21 cellular contexts compared by ENCODE assay signal in genomic region chr6:11418290-11418905, GRCh38.
"Had no signal": no experiment of that assay in that cellular context is flagged by ENCODE, and none has a peak within 500 bp of the region (broad histone marks: within the 10 kb centered on the region; RNA-seq: fewer than 3 reads in every experiment).

No MANE protein-coding gene starts in this region.

- H3K9me3 ChIP-seq: adrenal gland, mucosa of descending colon had no signal

- H3K27me3 ChIP-seq: adrenal gland, cardiac muscle cell, foreskin keratinocyte, spleen, tibial nerve had no signal

- DNase-seq: activated CD4-positive, alpha-beta T cell treated with anti-CD3 and anti-CD28 coated beads for 4 hours; activated CD4-positive, alpha-beta T cell treated with anti-CD3 and anti-CD28 coated beads, Interleukin-2, amount 50 U/mL, for 4 hours; activated effector memory CD4-positive, alpha-beta T cell treated with anti-CD3 and anti-CD28 coated beads, Interleukin-2, amount 50 U/mL, for 16 hours; activated naive CD4-positive, alpha-beta T cell treated with anti-CD3 and anti-CD28 coated beads for 36 hours; activated naive CD8-positive, alpha-beta T cell treated with anti-CD3 and anti-CD28 coated beads for 36 hours; adrenal gland; aorta; cortex of kidney; foreskin keratinocyte; islet precursor cell; mesendoderm; mucosa of descending colon; posterior cingulate gyrus; spleen; stimulated activated naive CD4-positive, alpha-beta T cell; T-helper 1 cell had no signal

- H3K27ac ChIP-seq: adrenal gland, cardiac muscle cell, foreskin keratinocyte, spleen had no signal

- ATAC-seq: esophagus mucosa; foreskin keratinocyte; mucosa of descending colon; natural killer cell treated with Interleukin-12 subunit alpha and Interleukin-12 subunit beta and Interleukin-15 and Interleukin-18, amount 100 ng/mL, for 72 hours had no signal

- H3K36me3 ChIP-seq: adrenal gland, cardiac muscle cell, spleen, tibial nerve had no signal

- H3K4me3 ChIP-seq: adrenal gland, cardiac muscle cell, lung, mucosa of descending colon, spleen, tibial nerve had no signal

- H3K4me1 ChIP-seq: adrenal gland, tibial nerve had no signal
